Comparison of ENCODE assay signal across 26 cellular contexts in genomic region chr4:56953680-56954520, GRCh38.
"Had no signal": no experiment of that assay in that cellular context is flagged by ENCODE, and none has a peak within 500 bp of the region (broad histone marks: within the 10 kb centered on the region; RNA-seq: fewer than 3 reads in every experiment).

No MANE protein-coding gene starts in this region.

- ATAC-seq: activated CD8-positive, alpha-beta memory T cell treated with anti-CD3 and anti-CD28 coated beads, Interleukin-2, amount 10 ng/mL, durations not matched to agents 7 days and 5 days; activated CD8-positive, alpha-beta T cell treated with anti-CD3 and anti-CD28 coated beads, Interleukin-2, amount 10 ng/mL, durations not matched to agents 7 days and 5 days; body of pancreas; esophagus mucosa; left cardiac atrium; left ventricle myocardium superior; naive thymus-derived CD4-positive, alpha-beta T cell; pancreas; psoas muscle; stimulated activated naive B cell treated with anti-CD40 and anti-IgM and Interleukin-4, amounts not matched to agents 10 μg/mL and 1 μg/mL and 100 μg/mL, for 72 hours had no signal

- H3K27ac ChIP-seq: body of pancreas, coronary artery, pancreas, psoas muscle, right atrium auricular region, stomach, testis, transverse colon had no signal

- H3K9me3 ChIP-seq: body of pancreas, pancreas, psoas muscle, right atrium auricular region, stomach, testis, transverse colon had no signal

- H3K4me1 ChIP-seq: body of pancreas, right atrium auricular region, testis had no signal

- H3K27me3 ChIP-seq: body of pancreas, pancreas, right atrium auricular region, stomach, testis, transverse colon had no signal

- DNase-seq: activated B cell treated with CpG ODN at 0.5 μM for 24 hours; activated CD4-positive, alpha-beta T cell treated with anti-CD3 and anti-CD28 coated beads, Interleukin-2, amount 50 U/mL, for 1 hour; activated CD8-positive, alpha-beta memory T cell treated with anti-CD3 and anti-CD28 coated beads, Interleukin-2, amount 10 ng/mL, durations not matched to agents 7 days and 5 days; activated CD8-positive, alpha-beta T cell treated with anti-CD3 and anti-CD28 coated beads, Interleukin-2, amount 10 ng/mL, durations not matched to agents 7 days and 5 days; activated effector memory CD4-positive, alpha-beta T cell treated with Interleukin-2 at 50 U/mL for 16 hours; activated naive CD4-positive, alpha-beta T cell treated with Interleukin-2 at 50 U/mL for 16 hours; aorta; body of pancreas; cerebellar nuclear complex; foreskin fibroblast; islet precursor cell; left cardiac atrium; left ventricle myocardium superior; naive thymus-derived CD4-positive, alpha-beta T cell; pancreas; psoas muscle; stimulated activated CD4-positive, alpha-beta T cell treated with anti-CD3 and anti-CD28 coated beads, Interleukin-15, amount 100 ng/mL, for 24 hours; stimulated activated CD4-positive, alpha-beta T cell treated with anti-CD3 and anti-CD28 coated beads, Interleukin-2, amount 100 ng/mL, for 24 hours; stimulated activated naive B cell treated with anti-CD40 and anti-IgM and Interleukin-4, amounts not matched to agents 10 μg/mL and 1 μg/mL and 100 μg/mL, for 72 hours; stomach; T-helper 1 cell; testis; transverse colon had no signal

- H3K36me3 ChIP-seq: pancreas, right atrium auricular region, stomach, transverse colon had no signal

- H3K4me3 ChIP-seq: body of pancreas, coronary artery, pancreas, psoas muscle, right atrium auricular region, stomach, testis, transverse colon had no signal
